ENCODE assay signal across 8 cellular contexts in the genomic region with DNA sequence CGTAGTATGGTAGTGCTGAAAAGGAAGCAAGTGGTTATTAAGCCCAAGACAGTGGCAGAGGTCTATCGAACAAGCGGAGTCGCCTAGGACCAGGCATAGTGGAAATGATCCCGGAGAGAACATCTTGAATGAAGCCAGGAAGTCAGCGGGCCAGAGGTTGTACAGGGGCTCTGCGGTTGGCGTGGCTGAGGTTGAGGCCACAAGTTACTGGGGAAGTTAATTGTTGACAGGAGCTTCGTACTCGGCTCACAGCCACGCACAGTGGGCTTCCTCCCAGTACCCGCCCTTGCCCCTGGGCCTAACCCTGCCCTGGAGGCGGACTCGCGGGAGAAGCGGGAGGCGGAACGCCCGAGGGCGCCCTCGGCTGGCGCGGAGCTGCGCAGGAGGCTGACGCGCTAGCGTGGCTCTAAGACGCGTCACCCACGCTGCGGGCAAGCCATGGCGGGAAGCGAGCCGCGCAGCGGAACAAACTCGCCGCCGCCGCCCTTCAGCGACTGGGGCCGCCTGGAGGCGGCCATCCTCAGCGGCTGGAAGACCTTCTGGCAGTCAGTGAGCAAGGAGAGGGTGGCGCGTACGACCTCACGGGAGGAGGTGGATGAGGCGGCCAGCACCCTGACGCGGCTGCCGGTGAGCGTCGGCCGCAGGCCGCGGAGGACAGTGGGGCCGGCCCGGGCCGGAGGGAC. TPM values are rescaled to one million over a fixed set of nuclear protein-coding genes. Genes with fewer than 3 reads are reported as not detected.
DNase-seq lines count a peak whose midpoint lies in the region; FAIRE-seq and TF ChIP-seq lines count a peak whose summit lies in the region.

A gene with protein sequence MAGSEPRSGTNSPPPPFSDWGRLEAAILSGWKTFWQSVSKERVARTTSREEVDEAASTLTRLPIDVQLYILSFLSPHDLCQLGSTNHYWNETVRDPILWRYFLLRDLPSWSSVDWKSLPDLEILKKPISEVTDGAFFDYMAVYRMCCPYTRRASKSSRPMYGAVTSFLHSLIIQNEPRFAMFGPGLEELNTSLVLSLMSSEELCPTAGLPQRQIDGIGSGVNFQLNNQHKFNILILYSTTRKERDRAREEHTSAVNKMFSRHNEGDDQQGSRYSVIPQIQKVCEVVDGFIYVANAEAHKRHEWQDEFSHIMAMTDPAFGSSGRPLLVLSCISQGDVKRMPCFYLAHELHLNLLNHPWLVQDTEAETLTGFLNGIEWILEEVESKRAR (plus strand): TSS at position 410 of the 683 bp plus-strand sequence. CDS start 29 bp downstream, at position 439.

- H3K27me3 ChIP-seq in neural progenitor cell = no peaks in the 10 kb centered on the region
- no peaks in the 10 kb centered on the region for H3K27me3 ChIP-seq in subcutaneous abdominal adipose tissue (ENCODE audit: control insufficient read depth in 5 of 5, insufficient read depth in 4 of 5, low read length in 5 of 5)

- no peak within 1 kb of the TSS for H3K27ac Mint-ChIP-seq in neural progenitor cell

- H3K4me3 Mint-ChIP-seq in neural progenitor cell = peak within 1 kb of the TSS; percentile 81

- peaks cover 4% of the 10 kb centered on the region for H3F3A ChIP-seq in neural progenitor cell (ENCODE audit: low read depth)

- H3K9ac ChIP-seq in neural progenitor cell (peak within 1 kb of the TSS; percentile 73), subcutaneous abdominal adipose tissue (ENCODE audit: low read length in 5 of 5) (peak within 1 kb of the TSS; percentile 77 to 98 (median 94))

- no peaks in the 10 kb centered on the region for H3K79me2 ChIP-seq in neural progenitor cell (ENCODE audit: low read depth)

- H4K20me1 ChIP-seq in neural progenitor cell (ENCODE audit: low read depth) = no peaks in the 10 kb centered on the region

- peaks cover 4% of the 10 kb centered on the region for H3K4me1 ChIP-seq in neural progenitor cell
- peaks cover 0 to 16% (median 13%) of the 10 kb centered on the region in 5 donors for H3K4me1 ChIP-seq in subcutaneous abdominal adipose tissue (ENCODE audit: control insufficient read depth in 5 of 5, insufficient read depth in 5 of 5, low read length in 5 of 5)

- peak; percentile 61 for TF ChIP-seq CTCF in neural progenitor cell (IDR thresholded peaks at IDR 0.05)

- H3K4me3 ChIP-seq in neural progenitor cell (peak within 1 kb of the TSS; percentile 71), subcutaneous abdominal adipose tissue (ENCODE audit: low read depth in 1 of 5, low read length in 5 of 5) (peak within 1 kb of the TSS; percentile 64 to 90 (median 84))

- H3K27me3 Mint-ChIP-seq in neural progenitor cell (ENCODE audit: insufficient read depth, low read depth) = no peaks in the 10 kb centered on the region

- H3K9me3 ChIP-seq in neural progenitor cell (ENCODE audit: low read depth) = no peaks in the 10 kb centered on the region
- H3K9me3 ChIP-seq in subcutaneous abdominal adipose tissue (ENCODE audit: control insufficient read depth in 5 of 5, low read length in 5 of 5) = no peaks in the 10 kb centered on the region

- FAIRE-seq in H54 (lab: Jason Lieb, UNC) = peak; percentile 96

- DNase-seq in GDM1 (lab: John Stamatoyannopoulos, UW) = peak; percentile 91
- peak; percentile 86 for DNase-seq in H54 (ENCODE audit: insufficient read length, low spot score)
- peak; percentile 88 for DNase-seq in LoVo (ENCODE audit: low spot score)
- peak; percentile 81 to 89 for DNase-seq in SHP77 (lab: John Stamatoyannopoulos, UW)
- peak; percentile 95 for DNase-seq in activated effector memory CD4-positive, alpha-beta T cell treated with anti-CD3 and anti-CD28 coated beads, Interleukin-2, amount 50 U/mL, for 16 hours
- peak; percentile 74 for DNase-seq in fibroblast of the conjunctiva (ENCODE audit: low read depth)
- peak; percentile 85 for DNase-seq in neural progenitor cell (ENCODE audit: low spot score)

- H3K36me3 ChIP-seq in neural progenitor cell = no peaks in the 10 kb centered on the region
- H3K36me3 ChIP-seq in subcutaneous abdominal adipose tissue (ENCODE audit: control insufficient read depth in 5 of 5, insufficient read depth in 5 of 5, low read length in 5 of 5) = peaks cover 5 to 15% (median 11%) of the 10 kb centered on the region in 5 donors

- peaks cover 6% of the 10 kb centered on the region for H3K36me3 Mint-ChIP-seq in neural progenitor cell

- peak within 1 kb of the TSS; percentile 97 for H2AFZ ChIP-seq in neural progenitor cell (replicated peaks)

- peaks cover 2% of the 10 kb centered on the region for H3K9me3 Mint-ChIP-seq in neural progenitor cell

- H3K4me2 ChIP-seq in neural progenitor cell = peak within 1 kb of the TSS; percentile 77

- H3K27ac ChIP-seq in neural progenitor cell (no peak within 1 kb of the TSS), subcutaneous abdominal adipose tissue (ENCODE audit: low read depth, low read length) (peak within 1 kb of the TSS; percentile 91)

- H3K4me1 Mint-ChIP-seq in neural progenitor cell = peaks cover 3% of the 10 kb centered on the region

- peak; percentile 82 for TF ChIP-seq POLR2A in H54 (IDR thresholded peaks at IDR 0.05; ENCODE audit: low read depth, low read length)

RNA-seq across cellular contexts. Expression of the gene that starts here (rescaled TPM):
- 5.0 and 15.5 TPM in 2 replicates for total RNA-seq in neural progenitor cell (ENCODE audit: low replicate concordance)
